In genomic region chr6:146788115-146788514, GRCh38 we compare ENCODE assay signal across 19 cellular contexts.
A peak's percentile ranks its signal among the peaks of the same experiment; 100 is the strongest.
DNase-seq lines count a peak whose midpoint lies in the region; ATAC-seq and TF ChIP-seq lines count a peak whose summit lies in the region.
"Had no signal": no experiment of that assay in that cellular context is flagged by ENCODE, and none has a peak within 500 bp of the region (broad histone marks: within the 10 kb centered on the region; RNA-seq: fewer than 3 reads in every experiment).

No MANE protein-coding gene starts in this region.

- DNase-seq in AG10803 (ENCODE audit: low read depth) = peak; percentile 27
- DNase-seq in T-helper 17 cell = no peak
- peak; percentile 47 for DNase-seq in fibroblast of villous mesenchyme (ENCODE audit: low read depth)
- peak; percentile 12 for DNase-seq in renal cortical epithelial cell (ENCODE audit: low read depth)
- DNase-seq in NCI-H1694 treated with DMSO at 0.1 percent for 48 hours (lab: John Stamatoyannopoulos, UW) = no peak
- no peak for DNase-seq in GF-D8 (lab: John Stamatoyannopoulos, UW)
- DNase-seq in COR-L47 (lab: John Stamatoyannopoulos, UW) = no peak
- DNase-seq: AML-193, Caco-2, H9, KBM-7, NCI-H1436 treated with DMSO at 0.1 percent for 48 hours, NCI-H2081 treated with DMSO at 0.1 percent for 48 hours, NCI-H510A, NCI-H82, PC-3 had no signal

- peaks cover 10% of the 10 kb centered on the region for H3K27me3 Mint-ChIP-seq in T-helper 17 cell

- H3K27ac Mint-ChIP-seq in T-helper 17 cell = peak overlapping the region; percentile 57
- H3K27ac Mint-ChIP-seq: CD14-positive monocyte, H9 had no signal

- peaks cover 6% of the 10 kb centered on the region for H3K4me1 Mint-ChIP-seq in T-helper 17 cell

- no peaks in the 10 kb centered on the region for H3K36me3 Mint-ChIP-seq in T-helper 17 cell (ENCODE audit: low read depth)
- H3K36me3 Mint-ChIP-seq: CD14-positive monocyte had no signal

- H3K9me3 ChIP-seq in T-helper 17 cell (ENCODE audit: control insufficient read depth, low read length, poor library complexity, severe bottlenecking) = no peaks in the 10 kb centered on the region
- H3K9me3 ChIP-seq: A549, Caco-2, SJSA1 had no signal

- TF ChIP-seq CTCF in AG10803 (conservative IDR thresholded peaks at IDR 0.05; ENCODE audit: low read length) = no peak
- TF ChIP-seq CTCF in fibroblast of villous mesenchyme (IDR thresholded peaks at IDR 0.05; ENCODE audit: insufficient read depth, low read depth, low read length) = no peak

- ATAC-seq in T-helper 17 cell = no peak
- ATAC-seq: A549, PC-3 had no signal

- H3K4me3 Mint-ChIP-seq in T-helper 17 cell = no peak overlapping the region
- H3K4me3 Mint-ChIP-seq: CD14-positive monocyte, H9 had no signal

- H3K4me3 ChIP-seq in AG10803 (ENCODE audit: low read length) = peak overlapping the region; percentile 21
- H3K4me3 ChIP-seq in fibroblast of villous mesenchyme (ENCODE audit: low read depth, low read length) = no peak overlapping the region
- H3K4me3 ChIP-seq: A549, SJSA1 had no signal

Comparison
In these comparisons a context has a peak if more than half of its experiments do, and no peak if none do; other contexts are left out.
1. DNase-seq: peak in AG10803 (single experiment), fibroblast of villous mesenchyme (single experiment) and renal cortical epithelial cell (single experiment); none in T-helper 17 cell (0 of 3), NCI-H1694 treated with DMSO at 0.1 percent for 48 hours (single experiment), GF-D8 (single experiment) and COR-L47 (single experiment).